ENCODE assay signal across 27 cellular contexts in genomic region chr6:69339163-69339550, GRCh38.
DNase-seq lines count a peak whose midpoint lies in the region; FAIRE-seq and TF ChIP-seq lines count a peak whose summit lies in the region.
"Had no signal": no experiment of that assay in that cellular context is flagged by ENCODE, and none has a peak within 500 bp of the region (broad histone marks: within the 10 kb centered on the region; RNA-seq: fewer than 3 reads in every experiment).

No MANE protein-coding gene starts in this region.

- H3K4me3 Mint-ChIP-seq in brain: no peak overlapping the region
- H3K4me3 Mint-ChIP-seq: CD14-positive monocyte; CD4-positive, alpha-beta memory T cell; CD4-positive, CD25-positive, alpha-beta regulatory T cell; CD8-positive, alpha-beta memory T cell had no signal

- peaks cover 30% of the 10 kb centered on the region for H3K4me1 Mint-ChIP-seq in brain
- H3K4me1 Mint-ChIP-seq: CD14-positive monocyte; CD4-positive, alpha-beta memory T cell; CD4-positive, CD25-positive, alpha-beta regulatory T cell; CD8-positive, alpha-beta memory T cell had no signal

- no peak overlapping the region for H3K4me3 ChIP-seq in astrocyte of the cerebellum (ENCODE audit: low read depth, low read length)
- H3K4me3 ChIP-seq: BLaER1, GM12878 had no signal

- no peaks in the 10 kb centered on the region for H3K27me3 Mint-ChIP-seq in brain
- H3K27me3 Mint-ChIP-seq: CD4-positive, alpha-beta memory T cell; CD4-positive, CD25-positive, alpha-beta regulatory T cell; CD8-positive, alpha-beta memory T cell had no signal

- H3K36me3 Mint-ChIP-seq in brain: peaks cover 3% of the 10 kb centered on the region
- H3K36me3 Mint-ChIP-seq: CD14-positive monocyte; CD4-positive, alpha-beta memory T cell; CD4-positive, CD25-positive, alpha-beta regulatory T cell; CD8-positive, alpha-beta memory T cell had no signal

- peak; percentile 97 for DNase-seq in SK-MEL-5 (ENCODE audit: low read depth, low spot score)
- DNase-seq in astrocyte of the cerebellum (ENCODE audit: low read depth): peak; percentile 63
- DNase-seq in HTR-8/SVneo (ENCODE audit: insufficient read length, low spot score): no peak
- DNase-seq in activated effector memory CD4-positive, alpha-beta T cell treated with Interleukin-2 at 50 U/mL for 16 hours: no peak
- DNase-seq: 8988T; ACHN; BE2C; C1 segment of cervical spinal cord; CD4-positive, alpha-beta memory T cell; CD4-positive, CD25-positive, alpha-beta regulatory T cell; CD8-positive, alpha-beta memory T cell; COR-L47; DMS 273 treated with DMSO at 0.1 percent for 48 hours; DMS153; DMS53; DMS79; DND-41; EL; GDM1 had no signal

- H3K27ac Mint-ChIP-seq in brain: peak overlapping the region in 3 of 5 experiments; percentile 26 to 71 (median 33)
- H3K27ac Mint-ChIP-seq: CD14-positive monocyte; CD4-positive, alpha-beta memory T cell; CD4-positive, CD25-positive, alpha-beta regulatory T cell had no signal

- TF ChIP-seq CTCF in astrocyte of the cerebellum (IDR thresholded peaks at IDR 0.05; ENCODE audit: low read depth, low read length, missing control alignments) (no peak), brain (conservative IDR thresholded peaks at IDR 0.05) (no peak)

- in situ Hi-C loops in SK-MEL-5 (cut with HindIII; ENCODE audit: low pct_unique_long_range_greater_than_20kb, low sequenced_read_pairs): no loop called here
- in situ Hi-C loops in astrocyte of the cerebellum (cut with HindIII; ENCODE audit: low sequenced_read_pairs): no loop called here

- FAIRE-seq in HTR-8/SVneo (lab: Jason Lieb, UNC): no peak
- FAIRE-seq: A204.1, GM12878, GM12892, GM18507, GM19239 had no signal

- no peaks in the 10 kb centered on the region for H3K9me3 Mint-ChIP-seq in brain
- H3K9me3 Mint-ChIP-seq: CD4-positive, alpha-beta memory T cell had no signal

Comparison
In these comparisons a context has a peak if more than half of its experiments do, and no peak if none do; other contexts are left out.
1. DNase-seq: peak in SK-MEL-5 (single experiment) and astrocyte of the cerebellum (single experiment); none in HTR-8/SVneo (single experiment) and activated effector memory CD4-positive, alpha-beta T cell treated with Interleukin-2 at 50 U/mL for 16 hours (single experiment).